Comparison of ENCODE assay signal across 2 cellular contexts in the genomic region with DNA sequence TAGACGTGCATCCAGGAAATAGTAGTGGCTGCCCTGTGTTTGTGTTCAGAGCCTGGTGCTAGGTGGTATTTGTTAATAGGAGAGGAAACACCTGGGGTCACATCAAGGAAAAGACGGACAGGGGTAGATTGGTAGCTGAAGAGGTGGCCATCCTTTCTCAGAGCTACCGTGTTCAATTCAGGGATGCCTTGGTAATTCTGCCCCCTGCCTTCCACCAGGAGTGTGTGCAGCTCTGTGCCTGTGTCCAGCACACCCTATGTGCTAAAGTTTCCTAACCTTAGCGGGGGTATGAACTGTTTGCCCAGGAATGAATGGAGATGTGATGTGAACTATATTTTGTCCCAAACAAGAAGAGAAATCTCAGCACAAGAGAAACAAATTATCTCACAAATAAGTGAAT.
TF ChIP-seq lines count a peak whose summit lies in the region.

No MANE protein-coding gene starts in this region.

TF ChIP-seq in SK-N-SH, 30 proteins besides CTCF, POLR2A, EP300 and RAD21 (continued from another document):
- TF ChIP-seq, protein P1, sequence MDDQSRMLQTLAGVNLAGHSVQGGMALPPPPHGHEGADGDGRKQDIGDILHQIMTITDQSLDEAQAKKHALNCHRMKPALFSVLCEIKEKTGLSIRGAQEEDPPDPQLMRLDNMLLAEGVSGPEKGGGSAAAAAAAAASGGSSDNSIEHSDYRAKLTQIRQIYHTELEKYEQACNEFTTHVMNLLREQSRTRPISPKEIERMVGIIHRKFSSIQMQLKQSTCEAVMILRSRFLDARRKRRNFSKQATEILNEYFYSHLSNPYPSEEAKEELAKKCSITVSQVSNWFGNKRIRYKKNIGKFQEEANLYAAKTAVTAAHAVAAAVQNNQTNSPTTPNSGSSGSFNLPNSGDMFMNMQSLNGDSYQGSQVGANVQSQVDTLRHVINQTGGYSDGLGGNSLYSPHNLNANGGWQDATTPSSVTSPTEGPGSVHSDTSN (IDR thresholded peaks at IDR 0.05), result no peak
- no peak for TF ChIP-seq ELF1 (IDR thresholded peaks at IDR 0.05)

TF ChIP-seq in SK-N-SH treated with all-trans-retinoic acid at 6 μM for 48 hours, 23 proteins besides CTCF, POLR2A, EP300 and RAD21 (continued from another document):
- TF ChIP-seq, protein P2, sequence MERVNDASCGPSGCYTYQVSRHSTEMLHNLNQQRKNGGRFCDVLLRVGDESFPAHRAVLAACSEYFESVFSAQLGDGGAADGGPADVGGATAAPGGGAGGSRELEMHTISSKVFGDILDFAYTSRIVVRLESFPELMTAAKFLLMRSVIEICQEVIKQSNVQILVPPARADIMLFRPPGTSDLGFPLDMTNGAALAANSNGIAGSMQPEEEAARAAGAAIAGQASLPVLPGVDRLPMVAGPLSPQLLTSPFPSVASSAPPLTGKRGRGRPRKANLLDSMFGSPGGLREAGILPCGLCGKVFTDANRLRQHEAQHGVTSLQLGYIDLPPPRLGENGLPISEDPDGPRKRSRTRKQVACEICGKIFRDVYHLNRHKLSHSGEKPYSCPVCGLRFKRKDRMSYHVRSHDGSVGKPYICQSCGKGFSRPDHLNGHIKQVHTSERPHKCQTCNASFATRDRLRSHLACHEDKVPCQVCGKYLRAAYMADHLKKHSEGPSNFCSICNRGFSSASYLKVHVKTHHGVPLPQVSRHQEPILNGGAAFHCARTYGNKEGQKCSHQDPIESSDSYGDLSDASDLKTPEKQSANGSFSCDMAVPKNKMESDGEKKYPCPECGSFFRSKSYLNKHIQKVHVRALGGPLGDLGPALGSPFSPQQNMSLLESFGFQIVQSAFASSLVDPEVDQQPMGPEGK (CRISPR knock-in tag; IDR thresholded peaks at IDR 0.05; ENCODE audit: borderline replicate concordance), result no peak
- no peak for TF ChIP-seq CSDC2 (CRISPR knock-in tag; IDR thresholded peaks at IDR 0.05)
TF ChIP-seq in SK-N-SH treated with all-trans-retinoic acid at 6 μM for 48 hours: peak in this region for 0.
